ENCODE assay signal across 22 cellular contexts in genomic region chr3:101886626-101887025, GRCh38. TPM values are rescaled to one million over a fixed set of nuclear protein-coding genes. Genes with fewer than 3 reads are reported as not detected.
DNase-seq lines count a peak whose midpoint lies in the region; ATAC-seq, FAIRE-seq and TF ChIP-seq lines count a peak whose summit lies in the region.
"Had no signal": no experiment of that assay in that cellular context is flagged by ENCODE, and none has a peak within 500 bp of the region (broad histone marks: within the 10 kb centered on the region; RNA-seq: fewer than 3 reads in every experiment).

No MANE protein-coding gene starts in this region.

- H3K27me3 Mint-ChIP-seq in MCF 10A (ENCODE audit: insufficient read depth, unreplicated experiment) = no peaks in the 10 kb centered on the region
- H3K27me3 Mint-ChIP-seq: CD4-positive, CD25-positive, alpha-beta regulatory T cell had no signal

- DNase-seq in MCF 10A (ENCODE audit: unreplicated experiment) (peak; percentile 50), epithelial cell of esophagus (ENCODE audit: low read depth) (peak; percentile 72), keratinocyte (ENCODE audit: low read depth, low spot score) (peak; percentile 35), NCI-H748 treated with DMSO at 0.1 percent for 48 hours (lab: John Stamatoyannopoulos, UW) (no peak), EL (no peak)
- DNase-seq: ACHN; BE2C; C1 segment of cervical spinal cord; CD4-positive, CD25-positive, alpha-beta regulatory T cell; CD8-positive, alpha-beta memory T cell; COR-L47; DMS 273 treated with DMSO at 0.1 percent for 48 hours; DMS53; DND-41; GM23248; HCEC 1CT had no signal

- intact Hi-C loops in MCF 10A (cut with micrococcal nuclease) = no loop called here

- H4K20me1 ChIP-seq in keratinocyte (ENCODE audit: control insufficient read depth, extremely low read depth, insufficient read depth, low read length) = no peaks in the 10 kb centered on the region

- TF ChIP-seq CTCF in MCF 10A (IDR thresholded peaks at IDR 0.05; ENCODE audit: unreplicated experiment) = no peak
- no peak for TF ChIP-seq CTCF in epithelial cell of esophagus (IDR thresholded peaks at IDR 0.05; ENCODE audit: insufficient read depth, low read depth, low read length, missing control alignments)
- TF ChIP-seq CTCF in keratinocyte (optimal IDR thresholded peaks at IDR 0.05 in 1 of 3, IDR thresholded peaks at IDR 0.05 in 1 of 3, conservative IDR thresholded peaks at IDR 0.05 in 1 of 3; ENCODE audit: extremely low read depth in 1 of 3, insufficient read depth in 2 of 3, low read length in 3 of 3) = peak in 1 of 3 experiments; percentile 19

- peak overlapping the region; percentile 57 for H3K27ac Mint-ChIP-seq in MCF 10A (ENCODE audit: low read depth, unreplicated experiment)
- H3K27ac Mint-ChIP-seq: CD8-positive, alpha-beta memory T cell had no signal

- dilution Hi-C loops in keratinocyte (cut with MboI; ENCODE audit: extremely low pct_ligation_motif_present, low sequenced_read_pairs) = no loop called here

- no peaks in the 10 kb centered on the region for H3K36me3 Mint-ChIP-seq in MCF 10A (ENCODE audit: insufficient read depth, unreplicated experiment)
- H3K36me3 Mint-ChIP-seq: CD4-positive, CD25-positive, alpha-beta regulatory T cell had no signal

- BruUV-seq in MCF 10A (replicated peaks; lab: Mats Ljungman, UMichigan) = no TSS peak

- H3K4me3 Mint-ChIP-seq in MCF 10A (ENCODE audit: unreplicated experiment) = no peak overlapping the region
- H3K4me3 Mint-ChIP-seq: CD4-positive, CD25-positive, alpha-beta regulatory T cell; CD8-positive, alpha-beta memory T cell had no signal

- H3K9me3 ChIP-seq in keratinocyte (ENCODE audit: control insufficient read depth, low read depth, low read length) = no peaks in the 10 kb centered on the region
- H3K9me3 ChIP-seq: BE2C had no signal

- H3K4me3 ChIP-seq in epithelial cell of esophagus (ENCODE audit: low read length) (no peak overlapping the region), keratinocyte (ENCODE audit: control insufficient read depth in 2 of 3, extremely low read depth in 1 of 3, insufficient read depth in 2 of 3, low read depth in 1 of 3, low read length in 3 of 3) (no peak overlapping the region)
- H3K4me3 ChIP-seq: GM23248 had no signal

- no peaks in the 10 kb centered on the region for H3K79me2 ChIP-seq in keratinocyte (ENCODE audit: control insufficient read depth, insufficient read depth, low read length)

- no peak for ATAC-seq in GM19324 (IDR thresholded peaks at IDR 0.05; ENCODE audit: low FRiP score, unreplicated experiment)

- FAIRE-seq in keratinocyte (lab: Jason Lieb, UNC) = peak; percentile 94
- FAIRE-seq: A204.1, G401.6, GM12891, GM19239, H54 had no signal

- CTCF ChIA-PET in MCF 10A (lab: Yijun Ruan, JAX) = interaction anchor here (0.5 kb wide), 1 partner anchor 143 kb away, joined by 3 read pairs; no protein-coding TSS in a partner anchor

- no peaks in the 10 kb centered on the region for H3K36me3 ChIP-seq in keratinocyte (ENCODE audit: control insufficient read depth in 2 of 2, extremely low read depth in 1 of 2, insufficient read depth in 2 of 2, low read length in 2 of 2)
- H3K36me3 ChIP-seq: BE2C had no signal

- H2AFZ ChIP-seq in keratinocyte (ENCODE audit: control insufficient read depth, low read length) = no peak overlapping the region
- H2AFZ ChIP-seq: GM23248 had no signal

- H3K4me1 Mint-ChIP-seq in MCF 10A (ENCODE audit: insufficient read depth, unreplicated experiment) = peaks cover 9% of the 10 kb centered on the region
- H3K4me1 Mint-ChIP-seq: CD4-positive, CD25-positive, alpha-beta regulatory T cell; CD8-positive, alpha-beta memory T cell had no signal

- no peak overlapping the region for H3K9ac ChIP-seq in keratinocyte (ENCODE audit: control insufficient read depth, extremely low read depth, insufficient read depth, low read length)
- H3K9ac ChIP-seq: GM23248 had no signal

- no peaks in the 10 kb centered on the region for H3K27me3 ChIP-seq in keratinocyte (ENCODE audit: control insufficient read depth, extremely low read depth, insufficient read depth, low read length)
- H3K27me3 ChIP-seq: BE2C had no signal

- H3K27ac ChIP-seq in keratinocyte (ENCODE audit: control insufficient read depth, insufficient read depth, low read length) = peak overlapping the region; percentile 16
- H3K27ac ChIP-seq: GM23248 had no signal

- peaks cover 25% of the 10 kb centered on the region for H3K4me1 ChIP-seq in keratinocyte (ENCODE audit: control insufficient read depth, extremely low read depth, insufficient read depth, low read length)
- H3K4me1 ChIP-seq: BE2C had no signal

- no peaks in the 10 kb centered on the region for H3K9me1 ChIP-seq in keratinocyte (ENCODE audit: control insufficient read depth, extremely low read depth, insufficient read depth, low read length)

- H3K4me2 ChIP-seq in keratinocyte (ENCODE audit: control insufficient read depth, extremely low read depth, insufficient read depth, low read depth, low read length) = no peak overlapping the region

- POLR2A ChIA-PET in MCF 10A (lab: Yijun Ruan, JAX) = interaction anchor here (1.2 kb wide), 1 partner anchor 20 kb away, joined by 3 read pairs; no protein-coding TSS in a partner anchor

- H3K9me3 Mint-ChIP-seq in MCF 10A (ENCODE audit: unreplicated experiment) = peaks cover 6% of the 10 kb centered on the region
- H3K9me3 Mint-ChIP-seq: CD8-positive, alpha-beta memory T cell had no signal

RNA-seq across cellular contexts. Expression of gene NFKBIZ, which starts 37.3 kb away (rescaled TPM):
- 48.9 and 58.8 TPM in 2 replicates for total RNA-seq in MCF 10A (2022)
- 24.6 to 133 TPM (median 88.9 TPM) in 3 replicates for polyA plus RNA-seq in keratinocyte
- 42.2 TPM for polyA plus RNA-seq in keratinocyte (2011; ENCODE audit: low read depth)
- 20.8 and 25.5 TPM in 2 replicates for polyA plus RNA-seq in keratinocyte (2011; cell fraction: cytosol; rRNA removed)
- polyA plus RNA-seq in keratinocyte (2011; cell fraction: nucleus; rRNA removed) = 190 and 207 TPM in 2 replicates
- polyA plus RNA-seq in keratinocyte (2012; ENCODE audit: low replicate concordance) = 9.0 and 40.2 TPM in 2 replicates
- polyA minus RNA-seq in keratinocyte = 17.8 to 168 TPM (median 144 TPM) in 3 replicates
- 35.3 TPM for polyA minus RNA-seq in keratinocyte (2011; cell fraction: cytosol; rRNA and poly(A)+ RNA removed)
- 161 and 247 TPM in 2 replicates for polyA minus RNA-seq in keratinocyte (2011; cell fraction: nucleus; rRNA and poly(A)+ RNA removed)

Comparison
In these comparisons a context has a peak if more than half of its experiments do, and no peak if none do; other contexts are left out.
1. DNase-seq: peak in MCF 10A (single experiment), epithelial cell of esophagus (single experiment) and keratinocyte (single experiment); none in NCI-H748 treated with DMSO at 0.1 percent for 48 hours (single experiment) and EL (single experiment).